21 cellular contexts compared by ENCODE assay signal in the genomic region with DNA sequence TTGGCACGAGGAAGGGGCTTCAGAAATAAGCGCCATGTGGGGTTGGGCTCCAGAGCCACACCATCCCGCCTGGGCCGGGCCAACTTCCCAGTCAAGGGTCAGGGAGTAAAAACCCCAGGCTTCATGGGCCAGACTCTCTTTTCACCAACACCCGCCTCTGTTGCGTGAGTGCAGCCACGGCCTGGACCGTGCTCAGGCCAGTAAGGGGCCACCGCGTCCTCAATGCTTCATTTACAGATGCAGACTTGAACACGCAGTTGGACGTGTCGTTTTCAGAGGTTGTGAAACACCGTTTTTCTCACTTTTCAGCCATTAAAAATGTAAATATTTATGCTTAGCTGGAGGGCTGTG.
DNase-seq lines count a peak whose midpoint lies in the region; ATAC-seq and TF ChIP-seq lines count a peak whose summit lies in the region.
"Had no signal": no experiment of that assay in that cellular context is flagged by ENCODE, and none has a peak within 500 bp of the region (broad histone marks: within the 10 kb centered on the region; RNA-seq: fewer than 3 reads in every experiment).

No MANE protein-coding gene starts in this region.

- no peak overlapping the region for H2AK5ac ChIP-seq in H9 (ENCODE audit: insufficient read length, low read length)

- H3K36me3 ChIP-seq in SJCRH30: no peaks in the 10 kb centered on the region
- H3K36me3 ChIP-seq: BE2C; BLaER1 treated with 17β-estradiol and CSF1 and Interleukin-3, amounts not matched to agents 10 nM and 100 nM; HAP-1 had no signal

- H3K4me3 Mint-ChIP-seq in H9: no peak overlapping the region
- H3K4me3 Mint-ChIP-seq: CD14-positive monocyte; CD4-positive, alpha-beta T cell; CD8-positive, alpha-beta memory T cell; GM23338; HFFc6 had no signal

- no peak overlapping the region for H3K18ac ChIP-seq in H9 (ENCODE audit: insufficient read length, low read depth, low read length)

- no CpG with 5 or more reads among the region's 14 CpGs for WGBS in H9 (ENCODE audit: extremely low coverage, insufficient read length, low lambda C conversion rate)

- ATAC-seq in left lobe of liver: no peak
- ATAC-seq: A549, GM23338 had no signal

- no peak overlapping the region for H4K5ac ChIP-seq in H9 (ENCODE audit: insufficient read length, low read depth, low read length)

- TF ChIP-seq CTCF in H9 (conservative IDR thresholded peaks at IDR 0.05): no peak

- H2BK15ac ChIP-seq in H9 (ENCODE audit: low read depth, low read length): no peak overlapping the region

- no peak overlapping the region for H2AFZ ChIP-seq in H9 (ENCODE audit: low read length)
- H2AFZ ChIP-seq: GM23338 had no signal

- H3K27ac ChIP-seq in H9 (ENCODE audit: insufficient read length, low read depth, low read length) (no peak overlapping the region), SJCRH30 (no peak overlapping the region)
- H3K27ac ChIP-seq: A549; BLaER1 treated with 17β-estradiol and CSF1 and Interleukin-3, amounts not matched to agents 10 nM and 100 nM had no signal

- no peak overlapping the region for H3T11ph ChIP-seq in H9 (ENCODE audit: low read length)

- H3K9me3 ChIP-seq in H9 (ENCODE audit: control insufficient read depth, low read depth, low read length): no peaks in the 10 kb centered on the region
- H3K9me3 ChIP-seq in SJCRH30 (replicated peaks): no peaks in the 10 kb centered on the region
- H3K9me3 ChIP-seq: BE2C, HAP-1 had no signal

- no peak overlapping the region for H2BK20ac ChIP-seq in H9 (ENCODE audit: low read depth, low read length, poor library complexity, severe bottlenecking)

- H3K4me1 ChIP-seq in H9 (ENCODE audit: insufficient read depth, low read length): no peaks in the 10 kb centered on the region
- H3K4me1 ChIP-seq in SJCRH30: no peaks in the 10 kb centered on the region
- H3K4me1 ChIP-seq: A549; BE2C; BLaER1 treated with 17β-estradiol and CSF1 and Interleukin-3, amounts not matched to agents 10 nM and 100 nM; HAP-1 had no signal

- H3K79me1 ChIP-seq in H9 (ENCODE audit: insufficient read depth, low read depth, low read length, poor library complexity, severe bottlenecking): no peaks in the 10 kb centered on the region

- no peak overlapping the region for H3K56ac ChIP-seq in H9 (ENCODE audit: insufficient read length, low read depth, low read length)

- H3K27me3 ChIP-seq in H9 (ENCODE audit: insufficient read depth, low read length) (no peaks in the 10 kb centered on the region), SJCRH30 (no peaks in the 10 kb centered on the region)
- H3K27me3 ChIP-seq: BE2C; BLaER1 treated with 17β-estradiol and CSF1 and Interleukin-3, amounts not matched to agents 10 nM and 100 nM had no signal

- H4K8ac ChIP-seq in H9 (replicated peaks; ENCODE audit: insufficient read length, low read depth, low read length): no peak overlapping the region

- H4K91ac ChIP-seq in H9 (ENCODE audit: insufficient read length, low read depth, low read length): no peak overlapping the region

- H3K23me2 ChIP-seq in H9 (ENCODE audit: insufficient read length, low read depth, low read length, poor library complexity, severe bottlenecking): no peaks in the 10 kb centered on the region

- no peak overlapping the region for H2BK120ac ChIP-seq in H9 (ENCODE audit: low read depth, low read length, poor library complexity, severe bottlenecking)

- H3K4ac ChIP-seq in H9 (ENCODE audit: low read depth, low read length): no peak overlapping the region

- no peak overlapping the region for H2BK5ac ChIP-seq in H9 (ENCODE audit: insufficient read length, low read length)

- H3K4me2 ChIP-seq in H9 (ENCODE audit: insufficient read depth, insufficient read length, low read length): no peak overlapping the region
- H3K4me2 ChIP-seq: A549; BLaER1 treated with 17β-estradiol and CSF1 and Interleukin-3, amounts not matched to agents 10 nM and 100 nM; GM23338 had no signal

- H3K9ac ChIP-seq in H9 (ENCODE audit: extremely low read depth, insufficient read length, low read length): no peak overlapping the region
- H3K9ac ChIP-seq: BLaER1 treated with 17β-estradiol and CSF1 and Interleukin-3, amounts not matched to agents 10 nM and 100 nM had no signal

- no peak overlapping the region for H3K4me3 ChIP-seq in SJCRH30
- H3K4me3 ChIP-seq: A549; BLaER1 treated with 17β-estradiol and CSF1 and Interleukin-3, amounts not matched to agents 10 nM and 100 nM; GM23338; HAP-1 had no signal

- H3K9me3 Mint-ChIP-seq in H9: no peaks in the 10 kb centered on the region; a peak in 2 of 5 replicates
- H3K9me3 Mint-ChIP-seq: CD4-positive, alpha-beta T cell had no signal

- no peaks in the 10 kb centered on the region for H3K27me3 Mint-ChIP-seq in H9 (ENCODE audit: low read depth)
- H3K27me3 Mint-ChIP-seq: CD4-positive, alpha-beta T cell; CD8-positive, alpha-beta memory T cell had no signal

- no peaks in the 10 kb centered on the region for H4K20me1 ChIP-seq in H9 (ENCODE audit: control insufficient read depth, insufficient read depth, insufficient read length)

- H3K23ac ChIP-seq in H9 (ENCODE audit: insufficient read length, low read depth, low read length): no peak overlapping the region

- no peak overlapping the region for H2BK12ac ChIP-seq in H9 (ENCODE audit: insufficient read length, low read depth, low read length)

- H3K4me1 Mint-ChIP-seq in H9: no peaks in the 10 kb centered on the region
- H3K4me1 Mint-ChIP-seq: CD14-positive monocyte; CD8-positive, alpha-beta memory T cell; GM23338 had no signal

- intact Hi-C loops in posterior vena cava (cut with DNase I): no loop called here

- no peak overlapping the region; a peak in 1 of 7 replicates for H3K27ac Mint-ChIP-seq in H9
- H3K27ac Mint-ChIP-seq: CD4-positive, alpha-beta T cell; GM23338; HFFc6 had no signal

- DNase-seq in H9: peak; percentile 17
- DNase-seq in left lobe of liver (ENCODE audit: low spot score): peak; percentile 26
- DNase-seq in posterior vena cava (ENCODE audit: low spot score): peak; percentile 53
- no peak for DNase-seq in activated effector memory CD4-positive, alpha-beta T cell treated with Interleukin-2 at 50 U/mL for 16 hours
- DNase-seq in HT-29 (ENCODE audit: low spot score): no peak
- DNase-seq in SJCRH30: no peak
- DNase-seq: 8988T; ACHN; AML-193; BE2C; CD4-positive, alpha-beta T cell; CD8-positive, alpha-beta memory T cell; DMS53; DMS79 treated with DMSO at 0.1 percent for 48 hours; GF-D8; HFFc6 had no signal

- H3K79me2 ChIP-seq in H9 (ENCODE audit: insufficient read depth, low read length): no peaks in the 10 kb centered on the region

- H3K36me3 Mint-ChIP-seq in H9 (ENCODE audit: insufficient read depth in 1 of 3, low read depth in 3 of 3): peaks cover 0 to 2% (median 0%) of the 10 kb centered on the region in 3 experiments; a peak in 1 of 7 replicates
- H3K36me3 Mint-ChIP-seq: CD14-positive monocyte; CD8-positive, alpha-beta memory T cell had no signal

- H3K14ac ChIP-seq in H9 (ENCODE audit: insufficient read depth, low read length): no peak overlapping the region

Comparison
In these comparisons a context has a peak if more than half of its experiments do, and no peak if none do; other contexts are left out.
1. DNase-seq: peak in H9 (single experiment), left lobe of liver (single experiment) and posterior vena cava (single experiment); none in activated effector memory CD4-positive, alpha-beta T cell treated with Interleukin-2 at 50 U/mL for 16 hours (single experiment), HT-29 (single experiment) and SJCRH30 (0 of 2).